In genomic region chr16:6643083-6643686, GRCh38 we compare ENCODE assay signal across 8 cellular contexts.
DNase-seq lines count a peak whose midpoint lies in the region; ATAC-seq lines count a peak whose summit lies in the region.

No MANE protein-coding gene starts in this region.

- no peak for ATAC-seq in GM21423 (IDR thresholded peaks at IDR 0.05; ENCODE audit: unreplicated experiment)
- no peak for ATAC-seq in GM21447 (IDR thresholded peaks at IDR 0.05; ENCODE audit: unreplicated experiment)

- DNase-seq in DMS153 treated with DMSO at 0.1 percent for 48 hours (lab: John Stamatoyannopoulos, UW; ENCODE audit: unreplicated experiment) (peak; percentile 47), HT1080 (ENCODE audit: low read depth) (peak; percentile 51), RPMI7951 (ENCODE audit: low read depth) (peak; percentile 51), astrocyte of the hippocampus (ENCODE audit: low read depth, low spot score) (peak; percentile 71), iris pigment epithelial cell (ENCODE audit: low read depth) (peak; percentile 57)
- peak; percentile 56 for DNase-seq in stimulated activated CD4-positive, alpha-beta T cell treated with anti-CD3 and anti-CD28 coated beads, Interleukin-15, amount 100 ng/mL, for 24 hours
